ENCODE assay signal across 22 cellular contexts in the genomic region with DNA sequence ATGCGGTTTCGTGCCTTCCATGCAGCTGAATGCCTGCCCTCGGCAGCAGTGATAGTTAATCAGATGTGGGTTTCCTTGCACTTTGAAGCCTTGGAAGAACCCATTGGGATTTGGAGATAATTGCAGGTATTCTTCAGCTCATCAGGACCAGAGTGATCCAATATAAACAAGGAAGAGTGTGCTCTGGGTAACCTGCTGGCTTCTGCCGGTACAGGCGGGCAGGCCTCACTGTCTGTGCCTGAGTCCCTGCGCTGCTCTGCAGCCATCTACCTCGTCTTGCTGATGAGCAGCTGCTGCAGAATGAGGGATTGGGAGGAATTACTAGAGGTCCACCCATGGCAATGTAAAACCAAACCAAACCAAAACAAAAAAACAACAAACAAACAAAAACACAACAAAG.
"Had no signal": no experiment of that assay in that cellular context is flagged by ENCODE, and none has a peak within 500 bp of the region (broad histone marks: within the 10 kb centered on the region; RNA-seq: fewer than 3 reads in every experiment).

No MANE protein-coding gene starts in this region.

- H3K4me3 ChIP-seq: MG63 had no signal

- H3K9ac ChIP-seq: SK-N-SH had no signal

- DNase-seq: IMR-90, Karpas-422, KG1, MG63, NCI-H1092, NCI-H1105 treated with DMSO at 0.1 percent for 48 hours, NCI-H1417 treated with DMSO at 0.1 percent for 48 hours, NCI-H146, NCI-H187, NCI-H2029, NCI-H2081 treated with DMSO at 0.1 percent for 48 hours, NCI-H2171, NCI-H226, NCI-H446, NCI-H510A, NCI-H524 treated with DMSO at 0.1 percent for 48 hours, NCI-H82, PC-3, SHP77, SK-N-SH, SW 1271 had no signal

- H3K4me2 ChIP-seq: SK-N-SH had no signal

- H3K9me3 ChIP-seq: MG63, SK-N-SH had no signal

- H3K27ac ChIP-seq: RWPE1 had no signal

- H3K27me3 ChIP-seq: MG63 had no signal

- H3K36me3 ChIP-seq: MG63 had no signal
